Comparison of ENCODE assay signal across 1 cellular context in genomic region chr2:225637199-225637598, GRCh38.
TF ChIP-seq lines count a peak whose summit lies in the region.

No MANE protein-coding gene starts in this region.

TF ChIP-seq in HepG2, 621 proteins besides CTCF, POLR2A, EP300 and RAD21 (continued from another document):
- TF ChIP-seq FUBP1 (CRISPR knock-in tag; IDR thresholded peaks at IDR 0.05; ENCODE audit: borderline replicate concordance) (no peak), CEBPB (IDR thresholded peaks at IDR 0.05; ENCODE audit: borderline replicate concordance, low read depth, low read length) (peak; percentile 35; the same call in 1 of the 2 replicates), THRA (CRISPR knock-in tag; IDR thresholded peaks at IDR 0.05; ENCODE audit: borderline replicate concordance) (no peak)
